9 cellular contexts compared by ENCODE assay signal in the genomic region with DNA sequence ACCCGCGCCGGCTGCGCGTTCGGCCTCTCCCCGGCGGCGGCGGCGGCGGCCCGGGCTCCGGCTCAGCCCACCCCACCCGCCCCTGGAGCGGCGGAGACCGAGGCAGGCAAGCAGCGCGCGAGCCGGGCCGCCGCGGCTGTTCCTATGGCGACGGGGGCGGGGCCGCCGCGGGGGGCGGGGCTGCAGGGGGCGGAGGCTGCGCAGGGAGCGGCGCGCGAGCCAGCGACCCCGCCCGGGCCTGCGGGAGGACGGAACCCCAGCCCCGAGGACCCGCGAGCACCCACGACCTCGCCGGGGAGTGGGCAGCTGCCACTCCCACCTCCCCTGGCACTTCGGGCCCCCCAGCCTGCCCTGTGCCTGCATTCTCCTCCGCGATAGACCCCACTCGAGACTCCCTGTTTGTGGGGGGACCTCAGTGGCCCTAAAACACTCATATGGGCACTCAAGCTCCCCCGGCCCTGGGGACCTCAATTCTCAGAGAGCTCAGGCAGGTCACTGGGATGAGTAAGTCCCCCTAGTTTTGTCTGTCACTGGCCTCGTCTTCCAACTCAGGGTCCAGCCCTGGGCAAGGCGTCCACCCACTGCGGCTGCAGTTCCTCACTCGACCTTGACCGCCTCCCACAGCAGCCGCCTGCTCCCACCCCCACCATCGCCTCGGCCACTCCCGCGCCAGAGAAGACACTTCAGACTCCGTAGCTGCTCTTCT. TPM values are rescaled to one million over a fixed set of nuclear protein-coding genes. Genes with fewer than 3 reads are reported as not detected.
DNase-seq lines count a peak whose midpoint lies in the region; ATAC-seq, FAIRE-seq and TF ChIP-seq lines count a peak whose summit lies in the region.
"Had no signal": no experiment of that assay in that cellular context is flagged by ENCODE, and none has a peak within 500 bp of the region (broad histone marks: within the 10 kb centered on the region; RNA-seq: fewer than 3 reads in every experiment).

Gene CTXN1, minus strand, starts transcription at position 115 of the 706 bp plus-strand sequence. CDS start 597 bp downstream, outside the sequence.

- peak within 1 kb of the TSS; percentile 86 for H2BK120ac ChIP-seq in mesenchymal stem cell (ENCODE audit: low read depth, low read length)

- H3K9me3 Mint-ChIP-seq in activated CD8-positive, alpha-beta T cell treated with anti-CD3 and anti-CD28 coated beads for 36 hours, result no peaks in the 10 kb centered on the region

- peak within 1 kb of the TSS; percentile 92 for H2AFZ ChIP-seq in mesenchymal stem cell (ENCODE audit: low read depth, low read length)

- no peak for TF ChIP-seq CTCF in activated CD8-positive, alpha-beta T cell treated with anti-CD3 and anti-CD28 coated beads for 36 hours (IDR thresholded peaks at IDR 0.05)

- H3K4me1 ChIP-seq in mesenchymal stem cell (ENCODE audit: control insufficient read depth, insufficient read depth, low read depth, low read length), result peaks cover 51% of the 10 kb centered on the region

- no peaks in the 10 kb centered on the region for H3K9me3 ChIP-seq in mesenchymal stem cell (ENCODE audit: control insufficient read depth, low read length)

- H3K4me1 Mint-ChIP-seq in activated CD8-positive, alpha-beta T cell treated with anti-CD3 and anti-CD28 coated beads for 36 hours (ENCODE audit: low read depth), result peaks cover 16% of the 10 kb centered on the region

- WGBS in mesenchymal stem cell, result 5% methylated on average over 38 of the region's 65 CpGs

- peak within 1 kb of the TSS; percentile 88 for H3K4me2 ChIP-seq in mesenchymal stem cell (ENCODE audit: low read length, poor library complexity, severe bottlenecking)

- H3K36me3 ChIP-seq in mesenchymal stem cell (ENCODE audit: control insufficient read depth in 1 of 2, insufficient read depth in 2 of 2, low read depth in 1 of 2, low read length in 2 of 2), result peaks cover 27 to 58% of the 10 kb centered on the region in 2 experiments

- peak within 1 kb of the TSS; percentile 70 for H4K91ac ChIP-seq in mesenchymal stem cell (ENCODE audit: low read length)

- peak; percentile 62 for ATAC-seq in activated CD8-positive, alpha-beta T cell treated with anti-CD3 and anti-CD28 coated beads for 36 hours
- no peak for ATAC-seq in GM21526 (IDR thresholded peaks at IDR 0.05; ENCODE audit: low FRiP score, unreplicated experiment)

- H2BK15ac ChIP-seq in mesenchymal stem cell (ENCODE audit: low read depth, poor library complexity, severe bottlenecking), result peak within 1 kb of the TSS; percentile 30

- H3K79me1 ChIP-seq in mesenchymal stem cell (replicated peaks; ENCODE audit: low read length, poor library complexity, severe bottlenecking), result peaks cover 11% of the 10 kb centered on the region

- H2AK5ac ChIP-seq in mesenchymal stem cell (ENCODE audit: low read length, severe bottlenecking), result no peak within 1 kb of the TSS

- no peaks in the 10 kb centered on the region for H3K27me3 ChIP-seq in mesenchymal stem cell (ENCODE audit: control insufficient read depth in 1 of 2, insufficient read depth in 1 of 2, low read length in 2 of 2)

- H3K27ac ChIP-seq in mesenchymal stem cell (ENCODE audit: low read length, poor library complexity, severe bottlenecking), result no peak within 1 kb of the TSS

- no peaks in the 10 kb centered on the region for H3K27me3 Mint-ChIP-seq in activated CD8-positive, alpha-beta T cell treated with anti-CD3 and anti-CD28 coated beads for 36 hours

- H2BK12ac ChIP-seq in mesenchymal stem cell (ENCODE audit: low read length in 2 of 2), result peak within 1 kb of the TSS; percentile 20 to 60

- H3K18ac ChIP-seq in mesenchymal stem cell (ENCODE audit: low read depth in 1 of 2, low read length in 2 of 2), result peak within 1 kb of the TSS; percentile 60 to 93

- peak; percentile 81 for DNase-seq in GM19238 (ENCODE audit: insufficient read length, low spot score)
- peak; percentile 21 for DNase-seq in NCI-H2196 treated with DMSO at 0.1 percent for 48 hours (lab: John Stamatoyannopoulos, UW; ENCODE audit: unreplicated experiment)
- DNase-seq in activated CD8-positive, alpha-beta T cell treated with anti-CD3 and anti-CD28 coated beads for 36 hours, result peak; percentile 78
- DNase-seq in effector CD8-positive, alpha-beta T cell (lab: John Stamatoyannopoulos, UW), result peak; percentile 68
- DNase-seq in mesenchymal stem cell, result peak; percentile 75
- DNase-seq in stimulated activated CD8-positive, alpha-beta memory T cell treated with anti-CD3 and anti-CD28 coated beads, Interleukin-15, amount 100 ng/mL, for 1 hour (ENCODE audit: low read depth), result peak; percentile 55
- no peak for DNase-seq in HTR-8/SVneo (ENCODE audit: insufficient read length, low spot score)

- intact Hi-C loops in activated CD8-positive, alpha-beta T cell treated with anti-CD3 and anti-CD28 coated beads for 36 hours (cut with micrococcal nuclease), result loop anchor here (10.0 kb wide), 1 partner anchor 71 kb away; no protein-coding TSS in a partner anchor

- peak within 1 kb of the TSS; percentile 56 for H3K4me3 Mint-ChIP-seq in activated CD8-positive, alpha-beta T cell treated with anti-CD3 and anti-CD28 coated beads for 36 hours

- H3K4me3 ChIP-seq in mesenchymal stem cell (ENCODE audit: insufficient read depth in 1 of 2, low read depth in 1 of 2, low read length in 2 of 2), result peak within 1 kb of the TSS; percentile 62 to 77

- H3K27ac Mint-ChIP-seq in activated CD8-positive, alpha-beta T cell treated with anti-CD3 and anti-CD28 coated beads for 36 hours, result no peak within 1 kb of the TSS

- H2BK5ac ChIP-seq in mesenchymal stem cell (ENCODE audit: low read depth, low read length, poor library complexity, severe bottlenecking), result no peak within 1 kb of the TSS

- peak within 1 kb of the TSS in 1 of 2 experiments; percentile 72 for H3K14ac ChIP-seq in mesenchymal stem cell (ENCODE audit: low read length in 2 of 2)

- CTCF ChIA-PET in activated CD8-positive, alpha-beta T cell treated with anti-CD3 and anti-CD28 coated beads for 36 hours (lab: Charles Lee), result interaction anchor here (0.9 kb wide), 1 partner anchor 22 kb away, joined by 3 read pairs; the partner anchor contains the start of gene MAP2K7

- POLR2A ChIA-PET in activated CD8-positive, alpha-beta T cell treated with anti-CD3 and anti-CD28 coated beads for 36 hours (lab: Charles Lee), result interaction anchor here (0.7 to 7.7 kb wide), 4 partner anchors 9 to 16 kb away, joined by 3 to 81 read pairs (median 8); partner anchors contain the start of gene TIMM44

- peak within 1 kb of the TSS; percentile 15 to 90 for H3K4ac ChIP-seq in mesenchymal stem cell (ENCODE audit: low read depth in 1 of 2, low read length in 2 of 2)

- H4K8ac ChIP-seq in mesenchymal stem cell (ENCODE audit: low read length), result peak within 1 kb of the TSS; percentile 88

- H3K23ac ChIP-seq in mesenchymal stem cell (ENCODE audit: low read length in 2 of 2), result peak within 1 kb of the TSS in 1 of 2 experiments; percentile 47

- no peak for FAIRE-seq in HTR-8/SVneo (lab: Jason Lieb, UNC)
- FAIRE-seq: islet of Langerhans had no signal

- H3K9ac ChIP-seq in mesenchymal stem cell (ENCODE audit: low read length), result peak within 1 kb of the TSS; percentile 79

- H3K36me3 Mint-ChIP-seq in activated CD8-positive, alpha-beta T cell treated with anti-CD3 and anti-CD28 coated beads for 36 hours (ENCODE audit: low read depth), result peaks cover 20% of the 10 kb centered on the region

RNA-seq across cellular contexts. Expression of gene CTXN1, which starts in this region (rescaled TPM):
- total RNA-seq in activated CD8-positive, alpha-beta T cell treated with anti-CD3 and anti-CD28 coated beads for 36 hours, result under 1 TPM; 0.74 to 0.87 TPM
- 20.6 TPM for polyA plus RNA-seq in mesenchymal stem cell (2013, experiment 1 of 2)
- polyA plus RNA-seq in mesenchymal stem cell (2013, experiment 2 of 2), result 19.0 TPM

Comparison
In these comparisons a context has a peak if more than half of its experiments do, and no peak if none do; other contexts are left out.
1. Peak in DNase-seq and ATAC-seq in activated CD8-positive, alpha-beta T cell treated with anti-CD3 and anti-CD28 coated beads for 36 hours; RNA of the gene not detected or under 1 TPM.